26 cellular contexts compared by ENCODE assay signal in the genomic region with DNA sequence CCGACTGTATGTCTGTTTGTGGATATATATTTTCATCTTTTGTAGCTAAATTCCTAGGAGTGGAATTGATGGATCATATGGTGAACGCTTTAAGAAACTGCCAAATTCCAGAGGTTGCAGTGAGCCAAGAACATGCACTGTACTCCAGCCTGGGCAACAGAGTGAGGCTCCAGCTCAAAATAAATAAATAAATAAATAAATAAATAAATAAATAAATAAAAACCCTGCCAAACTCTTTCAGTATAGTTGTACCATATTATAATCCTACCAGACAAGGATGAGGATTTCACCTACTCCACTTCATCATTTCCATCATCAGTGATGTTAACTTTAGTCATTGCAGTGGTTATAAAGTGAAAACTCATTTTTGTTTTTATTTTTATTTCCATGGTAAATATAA.
"Had no signal": no experiment of that assay in that cellular context is flagged by ENCODE, and none has a peak within 500 bp of the region (broad histone marks: within the 10 kb centered on the region; RNA-seq: fewer than 3 reads in every experiment).

No MANE protein-coding gene starts in this region.

- ATAC-seq: stimulated activated effector memory CD8-positive, alpha-beta T cell treated with anti-CD3 and anti-CD28 coated beads, Interleukin-12 subunit alpha, Interleukin-12 subunit beta, amount 100 ng/mL, for 72 hours; stimulated activated memory B cell treated with anti-CD40 and anti-IgM and Interleukin-4, amounts not matched to agents 10 μg/mL and 1 μg/mL and 100 μg/mL, for 72 hours; stimulated activated naive B cell treated with anti-CD40 and anti-IgM and Interleukin-4, amounts not matched to agents 10 μg/mL and 1 μg/mL and 100 μg/mL, for 72 hours; stimulated activated naive CD8-positive, alpha-beta T cell treated with anti-CD3 and anti-CD28 coated beads, Interleukin-15, amount 100 ng/mL, for 72 hours; stimulated activated naive CD8-positive, alpha-beta T cell treated with anti-CD3 and anti-CD28 coated beads, Interleukin-15, Interleukin-2, amounts not matched to agents 100 U/mL and 50 U/mL, for 24 hours; upper lobe of right lung had no signal

- H3K4me1 ChIP-seq: stomach, suprapubic skin, testis, thyroid gland, tibial artery, tibial nerve, transverse colon, upper lobe of left lung, upper lobe of right lung, uterus, vagina had no signal

- H3K4me3 ChIP-seq: stomach, suprapubic skin, testis, thoracic aorta, thyroid gland, tibial artery, tibial nerve, transverse colon, upper lobe of left lung, upper lobe of right lung, uterus, vagina had no signal

- H3K27ac ChIP-seq: stomach, suprapubic skin, testis, thoracic aorta, thyroid gland, tibial artery, tibial nerve, transverse colon, upper lobe of left lung, upper lobe of right lung, uterus, vagina had no signal

- H3K9me3 ChIP-seq: testis, thyroid gland, tibial artery, tibial nerve, transverse colon, upper lobe of left lung, upper lobe of right lung, uterus, vagina had no signal

- DNase-seq: stimulated activated CD4-positive, alpha-beta T cell treated with anti-CD3 and anti-CD28 coated beads, Interleukin-2, amount 100 ng/mL, for 48 hours; stimulated activated CD4-positive, alpha-beta T cell treated with anti-CD3 and anti-CD28 coated beads, Interleukin-4, amount 100 ng/mL, for 1 hour; stimulated activated CD4-positive, alpha-beta T cell treated with anti-CD3 and anti-CD28 coated beads, Interleukin-4, amount 100 ng/mL, for 24 hours; stimulated activated CD8-positive, alpha-beta memory T cell treated with anti-CD3 and anti-CD28 coated beads, Interleukin-4, amount 100 ng/mL, for 48 hours; stimulated activated naive B cell treated with anti-CD40 and anti-IgM and Interleukin-4, amounts not matched to agents 10 μg/mL and 1 μg/mL and 100 μg/mL, for 72 hours; stimulated activated naive CD4-positive, alpha-beta T cell; stimulated activated naive CD4-positive, alpha-beta T cell treated with Interleukin-2 at 50 U/mL for 16 hours; stimulated activated naive CD8-positive, alpha-beta T cell treated with anti-CD3 and anti-CD28 coated beads, Interleukin-15, amount 100 ng/mL, for 72 hours; stimulated activated naive CD8-positive, alpha-beta T cell treated with anti-CD3 and anti-CD28 coated beads, Interleukin-15, Interleukin-2, amounts not matched to agents 100 U/mL and 50 U/mL, for 24 hours; stomach; substantia nigra; testis; thyroid gland; tibial artery; transverse colon; trophoblast cell; upper lobe of left lung; upper lobe of right lung; uterus had no signal

- FAIRE-seq: urothelium cell line had no signal

- H3K36me3 ChIP-seq: stomach, suprapubic skin, thoracic aorta, thyroid gland, tibial artery, tibial nerve, transverse colon, upper lobe of left lung, upper lobe of right lung, uterus, vagina had no signal
